Comparison of ENCODE assay signal across 1 cellular context in the genomic region with DNA sequence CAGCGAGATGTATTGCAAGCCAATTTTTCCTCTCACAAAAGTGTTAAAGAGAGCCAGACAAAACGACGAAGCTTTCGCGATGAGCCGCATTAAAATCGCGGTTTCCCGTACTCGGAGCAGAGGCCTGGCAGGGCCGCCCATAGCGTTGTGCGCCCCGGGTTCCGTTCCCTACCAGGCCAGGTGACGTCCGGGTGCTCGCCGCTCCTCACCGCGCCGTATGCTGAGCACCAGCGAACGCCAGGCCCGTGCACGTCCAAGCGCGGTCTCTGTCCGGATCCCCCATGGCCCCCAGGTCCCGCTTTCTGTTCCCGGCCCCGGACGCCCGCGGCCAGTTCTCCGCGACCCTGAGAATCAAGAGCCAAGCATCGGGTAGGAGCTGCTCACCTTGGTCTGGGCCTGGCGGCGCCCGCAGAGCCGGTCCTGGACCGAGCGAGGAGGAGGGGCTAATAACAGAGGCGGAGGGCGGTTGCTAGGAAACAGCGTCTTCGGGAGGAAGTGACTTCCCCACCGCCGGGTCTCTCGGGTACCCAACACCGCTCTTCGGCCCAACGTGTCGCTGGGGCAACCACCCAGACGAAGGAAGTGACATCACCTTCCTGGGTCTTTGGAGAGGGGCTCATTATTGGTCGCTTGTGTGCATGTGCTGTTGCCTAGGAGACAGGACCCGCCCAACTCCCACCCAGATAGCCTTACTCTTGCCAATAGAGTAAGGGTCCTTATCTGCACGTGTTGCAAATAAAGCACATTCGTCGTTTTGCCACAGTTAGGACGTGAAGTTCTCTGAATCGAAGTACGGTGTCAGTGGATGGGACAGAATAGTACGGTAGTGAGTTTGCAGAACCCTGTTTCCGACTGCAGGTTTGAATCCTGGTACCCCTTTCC.
TF ChIP-seq lines count a peak whose summit lies in the region.

Gene MAP9 (minus strand): TSS at position 579 of the 882 bp plus-strand sequence. CDS start 1,115 bp downstream, outside the sequence.

TF ChIP-seq in HEK293T, 16 proteins besides CTCF, POLR2A, EP300 and RAD21 (continued from another document):
- no peak for TF ChIP-seq PKNOX1 (IDR thresholded peaks at IDR 0.05)
